Comparison of ENCODE assay signal across 33 cellular contexts in genomic region chr4:129905256-129905655, GRCh38.
"Had no signal": no experiment of that assay in that cellular context is flagged by ENCODE, and none has a peak within 500 bp of the region (broad histone marks: within the 10 kb centered on the region; RNA-seq: fewer than 3 reads in every experiment).

No MANE protein-coding gene starts in this region.

- H3K9me3 ChIP-seq: adrenal gland, body of pancreas, breast epithelium had no signal

- H3K4me3 ChIP-seq: adrenal gland, body of pancreas, breast epithelium had no signal

- ATAC-seq: activated CD8-positive, alpha-beta T cell treated with anti-CD3 and anti-CD28 coated beads for 36 hours; activated naive CD4-positive, alpha-beta T cell treated with anti-CD3 and anti-CD28 coated beads, Interleukin-2, amount 50 U/mL, for 72 hours; activated T-cell treated with anti-CD3 and anti-CD28 coated beads, Interleukin-2, amount 50 U/mL, for 4 hours; activated T-cell treated with anti-CD3 and anti-CD28 coated beads, Interleukin-2, amount 50 U/mL, for 72 hours; activated T-helper 17 cell treated with anti-CD3 and anti-CD28 coated beads, Interleukin-2, amount 50 U/mL, for 72 hours; body of pancreas had no signal

- H3K27ac ChIP-seq: adrenal gland, body of pancreas, brain microvascular endothelial cell, breast epithelium, WERI-Rb-1 had no signal

- H3K4me1 ChIP-seq: adrenal gland, body of pancreas, breast epithelium had no signal

- H3K27me3 ChIP-seq: adrenal gland, body of pancreas, brain microvascular endothelial cell, breast epithelium had no signal

- DNase-seq: activated B cell treated with CpG ODN at 0.5 μM for 24 hours; activated CD4-positive, alpha-beta memory T cell treated with anti-CD3 and anti-CD28 coated beads for 36 hours; activated CD4-positive, alpha-beta T cell treated with anti-CD3 and anti-CD28 coated beads for 4 hours; activated CD4-positive, alpha-beta T cell treated with anti-CD3 and anti-CD28 coated beads, Interleukin-2, amount 10 ng/mL, durations not matched to agents 24 days and 14 days; activated CD4-positive, alpha-beta T cell treated with anti-CD3 and anti-CD28 coated beads, Interleukin-2, amount 50 U/mL, for 1 hour; activated CD4-positive, alpha-beta T cell treated with anti-CD3 and anti-CD28 coated beads, Interleukin-2, amount 50 U/mL, for 4 hours; activated CD4-positive, CD25-positive, alpha-beta regulatory T cell treated with anti-CD3 and anti-CD28 coated beads, Interleukin-2, amount 50 U/mL, for 72 hours; activated CD8-positive, alpha-beta memory T cell treated with anti-CD3 and anti-CD28 coated beads, Interleukin-2, amount 50 U/mL, for 4 hours; activated CD8-positive, alpha-beta T cell treated with anti-CD3 and anti-CD28 coated beads for 36 hours; activated effector memory CD4-positive, alpha-beta T cell treated with anti-CD3 and anti-CD28 coated beads, Interleukin-2, amount 50 U/mL, for 16 hours; activated gamma-delta T cell treated with Interleukin-2 at 50 U/mL for 16 hours; activated naive CD4-positive, alpha-beta T cell; activated naive CD4-positive, alpha-beta T cell treated with anti-CD3 and anti-CD28 coated beads for 36 hours; activated naive CD4-positive, alpha-beta T cell treated with anti-CD3 and anti-CD28 coated beads, Interleukin-2, amount 50 U/mL, for 16 hours; activated naive CD8-positive, alpha-beta T cell treated with anti-CD3 and anti-CD28 coated beads for 36 hours; activated T-cell treated with anti-CD3 and anti-CD28 coated beads for 4 hours; activated T-cell treated with anti-CD3 and anti-CD28 coated beads, Interleukin-2, amount 50 U/mL, for 1 hour; activated T-cell treated with anti-CD3 and anti-CD28 coated beads, Interleukin-2, amount 50 U/mL, for 4 hours; activated T-cell treated with anti-CD3 and anti-CD28 coated beads, Interleukin-2, amount 50 U/mL, for 72 hours; adrenal gland; amniotic stem cell; aorta; body of pancreas; brain microvascular endothelial cell; central memory CD4-positive, alpha-beta T cell; T-helper 1 cell; T-helper 2 cell; T-helper 9 cell; WERI-Rb-1 had no signal

- H3K36me3 ChIP-seq: adrenal gland, brain microvascular endothelial cell, breast epithelium, WERI-Rb-1 had no signal

- FAIRE-seq: astrocyte had no signal
